Comparison of ENCODE assay signal across 17 cellular contexts in genomic region chr13:20446900-20447299, GRCh38.
"Had no signal": no experiment of that assay in that cellular context is flagged by ENCODE, and none has a peak within 500 bp of the region (broad histone marks: within the 10 kb centered on the region; RNA-seq: fewer than 3 reads in every experiment).

No MANE protein-coding gene starts in this region.

- H3K4me1 ChIP-seq: colonic mucosa, lower lobe of right lung, upper lobe of right lung had no signal

- H3K4me3 ChIP-seq: colonic mucosa, dorsolateral prefrontal cortex, lower lobe of right lung, upper lobe of right lung had no signal

- H3K36me3 ChIP-seq: colonic mucosa, lower lobe of right lung, upper lobe of right lung had no signal

- DNase-seq: activated CD4-positive, alpha-beta T cell treated with anti-CD3 and anti-CD28 coated beads, Interleukin-2, amount 10 ng/mL, durations not matched to agents 7 days and 5 days; activated CD4-positive, CD25-positive, alpha-beta regulatory T cell treated with anti-CD3 and anti-CD28 coated beads, Interleukin-2, amount 50 U/mL, for 72 hours; activated CD8-positive, alpha-beta T cell treated with anti-CD3 and anti-CD28 coated beads, Interleukin-2, amount 10 ng/mL, durations not matched to agents 7 days and 5 days; activated gamma-delta T cell; colonic mucosa; dorsolateral prefrontal cortex; effector memory CD8-positive, alpha-beta T cell; glutamatergic neuron; hypothalamus; lower lobe of right lung; naive B cell; occipital lobe; posterior cingulate gyrus; stimulated activated CD4-positive, alpha-beta T cell treated with anti-CD3 and anti-CD28 coated beads, Interleukin-4, amount 100 ng/mL, for 4 hours; stimulated activated naive CD8-positive, alpha-beta T cell treated with anti-CD3 and anti-CD28 coated beads, Interleukin-15, Interleukin-2, amounts not matched to agents 100 U/mL and 50 U/mL, for 24 hours; upper lobe of right lung had no signal

- H3K27me3 ChIP-seq: colonic mucosa, dorsolateral prefrontal cortex, upper lobe of right lung had no signal

- H3K27ac ChIP-seq: colonic mucosa, dorsolateral prefrontal cortex, lower lobe of right lung, upper lobe of right lung had no signal

- H3K9me3 ChIP-seq: colonic mucosa had no signal

- ATAC-seq: activated CD8-positive, alpha-beta T cell treated with anti-CD3 and anti-CD28 coated beads, Interleukin-2, amount 10 ng/mL, durations not matched to agents 7 days and 5 days; effector memory CD8-positive, alpha-beta T cell; lower lobe of right lung; SK-N-SH treated with all-trans-retinoic acid at 6 μM for 48 hours; stimulated activated naive CD8-positive, alpha-beta T cell treated with anti-CD3 and anti-CD28 coated beads, Interleukin-15, Interleukin-2, amounts not matched to agents 100 U/mL and 50 U/mL, for 24 hours; upper lobe of right lung had no signal
